ENCODE assay signal across 1 cellular context in genomic region chr12:42325776-42326465, GRCh38.
A peak's percentile ranks its signal among the peaks of the same experiment; 100 is the strongest.
TF ChIP-seq lines count a peak whose summit lies in the region.

Gene PPHLN1, plus strand, starts transcription at chr12:42326167. Its CDS starts 9,736 bp downstream, at chr12:42335903.
Gene ZCRB1, minus strand, starts transcription at chr12:42326094. Its CDS starts 1,992 bp downstream, at chr12:42324102.

TF ChIP-seq in HepG2, 621 proteins besides CTCF, POLR2A, EP300 and RAD21 (continued from another document and continues in another):
- TF ChIP-seq SRSF1 (optimal IDR thresholded peaks at IDR 0.05; ENCODE audit: low read depth, low read length), result peak; percentile 95
- peak; percentile 60; the same call in 1 of the 2 replicates for TF ChIP-seq ZNF292 (CRISPR knock-in tag; IDR thresholded peaks at IDR 0.05; ENCODE audit: borderline replicate concordance, low read depth)
- TF ChIP-seq CCDC6 (CRISPR knock-in tag; IDR thresholded peaks at IDR 0.05), result peak; percentile 39; the same call in 1 of the 2 replicates
- TF ChIP-seq YEATS2 (CRISPR knock-in tag; IDR thresholded peaks at IDR 0.05; ENCODE audit: borderline replicate concordance), result peak; percentile 83
- TF ChIP-seq NFATC3 (CRISPR knock-in tag; IDR thresholded peaks at IDR 0.05), result no peak
- no peak for TF ChIP-seq SALL2 (CRISPR knock-in tag; IDR thresholded peaks at IDR 0.05)
- TF ChIP-seq BCL6 (CRISPR knock-in tag; IDR thresholded peaks at IDR 0.05), result peak; percentile 38; the same call in 1 of the 2 replicates
- TF ChIP-seq SRSF9 (IDR thresholded peaks at IDR 0.05; ENCODE audit: borderline replicate concordance, insufficient read depth, low read depth, low read length, poor library complexity, severe bottlenecking), result no peak
- TF ChIP-seq TP53 (CRISPR knock-in tag; conservative IDR thresholded peaks at IDR 0.05), result no peak
- TF ChIP-seq GPBP1L1 (CRISPR knock-in tag; IDR thresholded peaks at IDR 0.05), result no peak
- peak; percentile 62; the same call in 1 of the 2 replicates for TF ChIP-seq NRL (CRISPR knock-in tag; IDR thresholded peaks at IDR 0.05; ENCODE audit: borderline replicate concordance)
- no peak for TF ChIP-seq HMG20B (CRISPR knock-in tag; conservative IDR thresholded peaks at IDR 0.05)
- TF ChIP-seq ELF1 (CRISPR knock-in tag; IDR thresholded peaks at IDR 0.05), result peak; percentile 91
- TF ChIP-seq ZBTB21 (CRISPR knock-in tag; IDR thresholded peaks at IDR 0.05), result peak; percentile 38; the same call in 1 of the 2 replicates
- 0 out of 2 replicates have a peak, but pooled peaks have one; percentile 63 for TF ChIP-seq ZNF580 (CRISPR knock-in tag; IDR thresholded peaks at IDR 0.05; ENCODE audit: borderline replicate concordance, low read depth)
- TF ChIP-seq ZNF761 (CRISPR knock-in tag; conservative IDR thresholded peaks at IDR 0.05), result no peak
- TF ChIP-seq PHF20 (CRISPR knock-in tag; IDR thresholded peaks at IDR 0.05), result peak; percentile 94
- no peak for TF ChIP-seq ZNF30 (CRISPR knock-in tag; IDR thresholded peaks at IDR 0.05)
- TF ChIP-seq ZNF281 (CRISPR knock-in tag; IDR thresholded peaks at IDR 0.05; ENCODE audit: borderline replicate concordance), result no peak
- no peak; the same call in 1 of the 2 replicates for TF ChIP-seq ZNF264 (CRISPR knock-in tag; IDR thresholded peaks at IDR 0.05)
- no peak for TF ChIP-seq ZNF296 (CRISPR knock-in tag; conservative IDR thresholded peaks at IDR 0.05)
- no peak for TF ChIP-seq ZNF576 (CRISPR knock-in tag; IDR thresholded peaks at IDR 0.05)
- no peak for TF ChIP-seq ZBTB37 (CRISPR knock-in tag; IDR thresholded peaks at IDR 0.05)
- peak; percentile 86 for TF ChIP-seq ELF4 (CRISPR knock-in tag; IDR thresholded peaks at IDR 0.05; ENCODE audit: borderline replicate concordance)
- TF ChIP-seq TERF1 (CRISPR knock-in tag; IDR thresholded peaks at IDR 0.05), result no peak
- TF ChIP-seq RCOR2 (CRISPR knock-in tag; IDR thresholded peaks at IDR 0.05), result no peak
- 0 out of 2 replicates have a peak, but pooled peaks have one; percentile 45 for TF ChIP-seq RARG (CRISPR knock-in tag; IDR thresholded peaks at IDR 0.05; ENCODE audit: low read depth)
- TF ChIP-seq BHLHE40 (IDR thresholded peaks at IDR 0.05; ENCODE audit: low read length), result peak; percentile 61
- no peak for TF ChIP-seq FUBP1 (CRISPR knock-in tag; IDR thresholded peaks at IDR 0.05; ENCODE audit: borderline replicate concordance)
- TF ChIP-seq ARID5B (CRISPR knock-in tag; IDR thresholded peaks at IDR 0.05), result peak; percentile 62
- no peak for TF ChIP-seq PBX3 (CRISPR knock-in tag; IDR thresholded peaks at IDR 0.05; ENCODE audit: borderline replicate concordance)
- no peak for TF ChIP-seq ZBTB49 (CRISPR knock-in tag; IDR thresholded peaks at IDR 0.05; ENCODE audit: borderline replicate concordance)
- TF ChIP-seq NR0B2 (CRISPR knock-in tag; IDR thresholded peaks at IDR 0.05), result no peak
